In the genomic region with DNA sequence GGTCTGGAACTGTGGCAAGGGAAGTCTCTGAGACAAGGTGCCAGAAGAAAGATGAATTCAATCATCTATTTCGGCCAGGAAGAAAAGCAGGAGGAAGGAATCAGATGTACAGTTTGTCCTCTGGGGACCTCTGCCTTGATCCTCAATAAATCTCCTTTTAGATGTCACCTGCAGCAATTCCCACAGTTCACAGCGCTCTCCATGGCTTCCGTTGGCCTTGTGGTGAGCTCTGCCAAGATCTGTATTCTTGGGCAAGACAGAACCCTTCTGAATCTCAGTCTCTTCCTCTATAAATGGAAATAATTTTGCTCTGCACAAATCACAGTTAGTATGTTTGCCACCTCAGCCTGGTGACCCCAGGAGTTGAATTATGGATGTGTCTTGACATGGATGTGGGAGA, we compare ENCODE assay signal across 6 cellular contexts. TPM values are rescaled to one million over a fixed set of nuclear protein-coding genes. Genes with fewer than 3 reads are reported as not detected.
"Had no signal": no experiment of that assay in that cellular context is flagged by ENCODE, and none has a peak within 500 bp of the region (broad histone marks: within the 10 kb centered on the region; RNA-seq: fewer than 3 reads in every experiment).

No MANE protein-coding gene starts in this region.

RNA-seq across cellular contexts. Expression of gene PRSS3, which starts 8.8 kb away (rescaled TPM):
- total RNA-seq: subcutaneous adipose tissue, thyroid gland, tibial nerve, upper lobe of right lung, urinary bladder, uterus had no signal
